In genomic region chr10:3068201-3068967, GRCh38 we compare ENCODE assay signal across 8 cellular contexts. TPM values are rescaled to one million over a fixed set of nuclear protein-coding genes. Genes with fewer than 3 reads are reported as not detected.
A peak's percentile ranks its signal among the peaks of the same experiment; 100 is the strongest.
DNase-seq lines count a peak whose midpoint lies in the region; ATAC-seq lines count a peak whose summit lies in the region.

No MANE protein-coding gene starts in this region.

- H3K27me3 ChIP-seq in naive thymus-derived CD4-positive, alpha-beta T cell (ENCODE audit: control insufficient read depth in 2 of 2, insufficient read depth in 2 of 2, low read length in 2 of 2) = no peaks in the 10 kb centered on the region

- CTCF ChIA-PET in naive thymus-derived CD4-positive, alpha-beta T cell (lab: Charles Lee) = no interaction called here

- peaks cover 37% of the 10 kb centered on the region for H3K4me1 Mint-ChIP-seq in activated T-cell treated with anti-CD3 and anti-CD28 coated beads, Interleukin-2, amount 50 U/mL, for 4 hours (ENCODE audit: low read depth)
- peaks cover 25 to 40% (median 34%) of the 10 kb centered on the region in 7 donors for H3K4me1 Mint-ChIP-seq in naive thymus-derived CD4-positive, alpha-beta T cell
- H3K4me1 Mint-ChIP-seq in stimulated activated naive CD8-positive, alpha-beta T cell treated with anti-CD3 and anti-CD28 coated beads, Interleukin-15, Interleukin-2, amounts not matched to agents 100 ng/mL and 50 ng/mL, for 24 hours (ENCODE audit: low read depth) = peaks cover 42% of the 10 kb centered on the region

- peaks cover 4% of the 10 kb centered on the region for H3K9me3 Mint-ChIP-seq in activated T-cell treated with anti-CD3 and anti-CD28 coated beads, Interleukin-2, amount 50 U/mL, for 4 hours
- H3K9me3 Mint-ChIP-seq in naive thymus-derived CD4-positive, alpha-beta T cell = no peaks in the 10 kb centered on the region
- H3K9me3 Mint-ChIP-seq in stimulated activated naive CD8-positive, alpha-beta T cell treated with anti-CD3 and anti-CD28 coated beads, Interleukin-15, Interleukin-2, amounts not matched to agents 100 ng/mL and 50 ng/mL, for 24 hours = no peaks in the 10 kb centered on the region

- POLR2A ChIA-PET in naive thymus-derived CD4-positive, alpha-beta T cell (lab: Charles Lee) = no interaction called here

- peaks cover 8% of the 10 kb centered on the region in 2 donors for H3K4me1 ChIP-seq in naive thymus-derived CD4-positive, alpha-beta T cell (ENCODE audit: control insufficient read depth in 2 of 2, insufficient read depth in 2 of 2, low read length in 2 of 2)

- H3K36me3 ChIP-seq in naive thymus-derived CD4-positive, alpha-beta T cell (ENCODE audit: control insufficient read depth in 2 of 3, insufficient read depth in 3 of 3, low read length in 3 of 3) = peaks cover 0 to 14% (median 0%) of the 10 kb centered on the region in 3 experiments

- peak; percentile 41 for ATAC-seq in HG02973 (IDR thresholded peaks at IDR 0.05; ENCODE audit: unreplicated experiment)
- peak; percentile 42 to 49 for ATAC-seq in activated T-cell treated with anti-CD3 and anti-CD28 coated beads, Interleukin-2, amount 50 U/mL, for 4 hours
- peak; percentile 47 for ATAC-seq in esophagus mucosa
- peak; percentile 61 for ATAC-seq in naive thymus-derived CD4-positive, alpha-beta T cell

- no peaks in the 10 kb centered on the region for H3K9me3 ChIP-seq in naive thymus-derived CD4-positive, alpha-beta T cell (ENCODE audit: control insufficient read depth in 2 of 3, low read length in 3 of 3)

- no peaks in the 10 kb centered on the region for H3K27me3 Mint-ChIP-seq in activated T-cell treated with anti-CD3 and anti-CD28 coated beads, Interleukin-2, amount 50 U/mL, for 4 hours (ENCODE audit: low read depth)
- H3K27me3 Mint-ChIP-seq in naive thymus-derived CD4-positive, alpha-beta T cell = peaks cover 0 to 16% (median 0%) of the 10 kb centered on the region in 5 donors
- peaks cover 7% of the 10 kb centered on the region for H3K27me3 Mint-ChIP-seq in stimulated activated naive CD8-positive, alpha-beta T cell treated with anti-CD3 and anti-CD28 coated beads, Interleukin-15, Interleukin-2, amounts not matched to agents 100 ng/mL and 50 ng/mL, for 24 hours

- peak overlapping the region; percentile 70 for H3K27ac ChIP-seq in naive thymus-derived CD4-positive, alpha-beta T cell (ENCODE audit: low read depth, low read length)

- peak overlapping the region; percentile 87 for H3K4me3 ChIP-seq in naive thymus-derived CD4-positive, alpha-beta T cell (ENCODE audit: low read length)

- DNase-seq in SIG-M5 treated with dmso at 0.1 percent for 504 hours (lab: John Stamatoyannopoulos, UW; ENCODE audit: unreplicated experiment) = peak; percentile 40
- DNase-seq in SIG-M5 (lab: John Stamatoyannopoulos, UW) = no peak
- peak; percentile 56 for DNase-seq in NOMO-1 treated with dmso at 0.1 percent for 144 hours (lab: John Stamatoyannopoulos, UW; ENCODE audit: unreplicated experiment)
- peak; percentile 63 for DNase-seq in activated T-cell treated with anti-CD3 and anti-CD28 coated beads, Interleukin-2, amount 50 U/mL, for 4 hours
- DNase-seq in naive thymus-derived CD4-positive, alpha-beta T cell = peak; percentile 26 to 76 (median 49)

- H3K4me3 Mint-ChIP-seq in activated T-cell treated with anti-CD3 and anti-CD28 coated beads, Interleukin-2, amount 50 U/mL, for 4 hours = peak overlapping the region; percentile 92
- H3K4me3 Mint-ChIP-seq in naive thymus-derived CD4-positive, alpha-beta T cell = peak overlapping the region; percentile 80 to 98 (median 89)
- H3K4me3 Mint-ChIP-seq in stimulated activated naive CD8-positive, alpha-beta T cell treated with anti-CD3 and anti-CD28 coated beads, Interleukin-15, Interleukin-2, amounts not matched to agents 100 ng/mL and 50 ng/mL, for 24 hours = peak overlapping the region; percentile 88

- peaks cover 31% of the 10 kb centered on the region for H3K36me3 Mint-ChIP-seq in activated T-cell treated with anti-CD3 and anti-CD28 coated beads, Interleukin-2, amount 50 U/mL, for 4 hours (ENCODE audit: insufficient read depth)
- H3K36me3 Mint-ChIP-seq in naive thymus-derived CD4-positive, alpha-beta T cell = peaks cover 0 to 28% (median 4%) of the 10 kb centered on the region in 5 donors
- peaks cover 41% of the 10 kb centered on the region for H3K36me3 Mint-ChIP-seq in stimulated activated naive CD8-positive, alpha-beta T cell treated with anti-CD3 and anti-CD28 coated beads, Interleukin-15, Interleukin-2, amounts not matched to agents 100 ng/mL and 50 ng/mL, for 24 hours (ENCODE audit: low read depth)

- intact Hi-C loops in naive thymus-derived CD4-positive, alpha-beta T cell (cut with micrococcal nuclease) = loop anchor here (1.0 to 2.0 kb wide), 3 partner anchors 26 to 105 kb away; partner anchors contain the start of gene PITRM1 (in 1 of the 2)

- H3K27ac Mint-ChIP-seq in naive thymus-derived CD4-positive, alpha-beta T cell = peak overlapping the region; percentile 8 to 90 (median 70)
- peak overlapping the region; percentile 91 for H3K27ac Mint-ChIP-seq in stimulated activated naive CD8-positive, alpha-beta T cell treated with anti-CD3 and anti-CD28 coated beads, Interleukin-15, Interleukin-2, amounts not matched to agents 100 ng/mL and 50 ng/mL, for 24 hours

RNA-seq across cellular contexts. Expression of gene PFKP, which starts 1.0 kb away (rescaled TPM):
- total RNA-seq in activated T-cell treated with anti-CD3 and anti-CD28 coated beads, Interleukin-2, amount 50 U/mL, for 4 hours = 100 to 1,000 TPM; 239 to 271 (median 253) TPM
- total RNA-seq in esophagus mucosa = 78.2 TPM
- 100 to 1,000 TPM in 1 of 5 experiments, 10 to 100 TPM in 4; 43.8 to 219 (median 50.0) TPM for total RNA-seq in naive thymus-derived CD4-positive, alpha-beta T cell
- 10 to 100 TPM; 23.8 to 33.5 TPM for polyA plus RNA-seq in naive thymus-derived CD4-positive, alpha-beta T cell
